In the genomic region with DNA sequence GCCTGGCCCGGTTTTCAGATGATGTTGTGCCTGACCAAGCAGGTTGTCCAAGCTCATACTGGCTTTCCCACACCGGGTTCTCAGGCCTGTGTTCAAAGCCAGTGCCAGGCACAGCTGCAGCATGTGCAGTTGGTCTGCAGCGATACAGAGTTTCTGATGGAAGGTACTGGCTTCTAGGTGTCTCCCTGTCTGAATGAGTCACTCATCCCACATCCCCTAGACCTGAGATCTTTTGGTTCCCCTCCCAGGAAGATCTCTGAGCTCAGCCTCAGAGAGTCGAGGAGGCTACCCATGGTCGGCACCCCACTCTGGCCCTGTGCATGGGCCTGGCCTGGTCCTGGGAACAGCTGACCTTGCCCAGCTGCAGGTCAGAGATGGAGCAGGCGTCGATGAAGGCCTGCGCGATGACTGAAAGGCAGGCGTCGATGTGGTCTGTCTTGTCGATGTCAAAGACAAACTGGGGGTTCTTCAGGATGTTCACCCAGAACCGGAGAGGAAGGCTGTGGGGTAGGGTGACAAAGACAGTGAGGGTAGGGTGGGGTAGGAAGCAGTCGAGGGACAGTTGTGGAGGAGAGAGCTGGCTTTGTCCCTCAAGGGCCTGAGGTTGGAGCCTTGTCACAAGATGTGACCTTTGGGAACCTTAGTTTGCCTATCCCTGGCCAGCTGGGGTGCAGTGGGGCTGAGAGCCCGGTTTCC, we compare ENCODE assay signal across 13 cellular contexts. TPM values are rescaled to one million over a fixed set of nuclear protein-coding genes. Genes with fewer than 3 reads are reported as not detected.
DNase-seq lines count a peak whose midpoint lies in the region; ATAC-seq and TF ChIP-seq lines count a peak whose summit lies in the region.
"Had no signal": no experiment of that assay in that cellular context is flagged by ENCODE, and none has a peak within 500 bp of the region (broad histone marks: within the 10 kb centered on the region; RNA-seq: fewer than 3 reads in every experiment).

No MANE protein-coding gene starts in this region.

- H3K9me3 ChIP-seq in KOPT-K1 (ENCODE audit: insufficient read depth, low read length, poor library complexity, severe bottlenecking) = no peaks in the 10 kb centered on the region

- H3K4me1 Mint-ChIP-seq in neural crest cell = peaks cover 35% of the 10 kb centered on the region

- no peaks in the 10 kb centered on the region for H3K27me3 Mint-ChIP-seq in neural crest cell (ENCODE audit: low read depth)

- POLR2A ChIA-PET in AG04449 (lab: Yijun Ruan, JAX) = interaction anchor here (1.0 to 1.5 kb wide), 2 partner anchors 38 to 40 kb away, joined by 4 to 6 read pairs; no protein-coding TSS in a partner anchor

- H3K4me3 ChIP-seq in AG04449 (ENCODE audit: low read depth, low read length) = peak overlapping the region; percentile 18

- DNase-seq in AG04449 (ENCODE audit: low read depth, low spot score) (no peak), neural crest cell (ENCODE audit: low read depth, low spot score) (no peak), DMS114 treated with DMSO at 0.1 percent for 48 hours (lab: John Stamatoyannopoulos, UW; ENCODE audit: unreplicated experiment) (no peak), NOMO-1 treated with dmso at 0.1 percent for 144 hours (lab: John Stamatoyannopoulos, UW; ENCODE audit: unreplicated experiment) (no peak)
- DNase-seq: activated CD4-positive, alpha-beta T cell treated with anti-CD3 and anti-CD28 coated beads, Interleukin-2, amount 50 U/mL, for 4 hours; caudate nucleus; NCI-H1930; SHP77 treated with DMSO at 0.1 percent for 48 hours had no signal

- ATAC-seq in HG03175 (IDR thresholded peaks at IDR 0.05; ENCODE audit: unreplicated experiment) (no peak), HG02973 (IDR thresholded peaks at IDR 0.05; ENCODE audit: unreplicated experiment) (no peak)

- peak overlapping the region; percentile 84 for H3K27ac Mint-ChIP-seq in neural crest cell (ENCODE audit: unreplicated experiment)

- CTCF ChIA-PET in AG04449 (lab: Yijun Ruan, JAX) = interaction anchor here (0.5 to 1.6 kb wide), 4 partner anchors 35 to 179 kb away, joined by 3 to 5 read pairs (median 4); no protein-coding TSS in a partner anchor

- H3K27ac ChIP-seq in KOPT-K1 (ENCODE audit: low read depth, low read length, poor library complexity, severe bottlenecking) = peak overlapping the region; percentile 30
- peak overlapping the region; percentile 21 for H3K27ac ChIP-seq in cingulate gyrus (ENCODE audit: low read depth, low read length)
- H3K27ac ChIP-seq: C4-2B had no signal

- no peaks in the 10 kb centered on the region for H3K9me3 Mint-ChIP-seq in neural crest cell

- no peaks in the 10 kb centered on the region for H3K36me3 Mint-ChIP-seq in neural crest cell (ENCODE audit: low read depth)

- TF ChIP-seq CTCF in AG04449 (IDR thresholded peaks at IDR 0.05; ENCODE audit: insufficient read depth, low read length, missing control alignments) (no peak), neural crest cell (conservative IDR thresholded peaks at IDR 0.05) (no peak)

- H3K4me3 Mint-ChIP-seq in neural crest cell = no peak overlapping the region

- no peaks in the 10 kb centered on the region for H3K36me3 ChIP-seq in KOPT-K1 (ENCODE audit: insufficient read depth, low read length)

RNA-seq across cellular contexts. Expression of gene H1-8, which starts 15.2 kb away (rescaled TPM):
- total RNA-seq in neural crest cell = not detected in 2 replicates

RNA-seq across cellular contexts. Expression of gene RHO, which starts 29.8 kb away (rescaled TPM):
- total RNA-seq in neural crest cell = not detected in 2 replicates

RNA-seq across cellular contexts. Expression of gene PLXND1, which starts 48.3 kb away (rescaled TPM):
- total RNA-seq in neural crest cell = 39.4 and 44.3 TPM in 2 replicates
